12 cellular contexts compared by ENCODE assay signal in the genomic region with DNA sequence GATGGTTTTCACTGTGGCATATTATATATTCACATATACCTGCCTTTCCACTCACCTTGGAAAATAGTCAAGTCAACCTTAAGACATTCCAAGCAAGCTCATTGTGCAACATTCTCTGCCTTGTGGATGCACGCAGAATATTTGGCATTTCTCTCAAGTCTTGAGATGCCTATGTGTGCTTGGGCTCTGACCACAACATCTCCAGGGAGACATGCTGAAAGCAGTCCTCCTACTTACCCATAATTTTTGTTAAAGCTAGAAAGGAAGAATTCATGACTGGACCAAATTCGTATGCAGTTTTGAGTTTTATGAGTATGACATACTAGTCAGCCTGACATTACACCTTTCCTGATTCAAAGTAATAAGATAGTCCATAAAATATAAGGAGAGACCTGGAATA.
DNase-seq lines count a peak whose midpoint lies in the region; ATAC-seq and TF ChIP-seq lines count a peak whose summit lies in the region.
"Had no signal": no experiment of that assay in that cellular context is flagged by ENCODE, and none has a peak within 500 bp of the region (broad histone marks: within the 10 kb centered on the region; RNA-seq: fewer than 3 reads in every experiment).

No MANE protein-coding gene starts in this region.

- no peak overlapping the region for H3K27ac Mint-ChIP-seq in T-helper 17 cell
- H3K27ac Mint-ChIP-seq: CD14-positive monocyte had no signal

- no peak overlapping the region for H3K4me3 Mint-ChIP-seq in T-helper 17 cell
- H3K4me3 Mint-ChIP-seq: CD14-positive monocyte had no signal

- POLR2A ChIA-PET in BJ (lab: Charles Lee), result no interaction called here

- H3K9me3 ChIP-seq in T-helper 17 cell (ENCODE audit: control insufficient read depth, low read length, poor library complexity, severe bottlenecking), result no peaks in the 10 kb centered on the region
- H3K9me3 ChIP-seq: Caco-2 had no signal

- H3K27me3 Mint-ChIP-seq in T-helper 17 cell, result peaks cover 37% of the 10 kb centered on the region

- H3K4me3 ChIP-seq in BJ (ENCODE audit: low read depth, low read length) (no peak overlapping the region), epithelial cell of esophagus (ENCODE audit: low read length) (no peak overlapping the region)

- peak; percentile 10 for DNase-seq in BJ (ENCODE audit: low read depth)
- peak; percentile 44 for DNase-seq in M059J (ENCODE audit: low read depth)
- peak; percentile 83 for DNase-seq in epithelial cell of esophagus (ENCODE audit: low read depth)
- DNase-seq in stromal cell of bone marrow (ENCODE audit: low read depth), result peak; percentile 63
- DNase-seq in T-helper 17 cell, result no peak
- DNase-seq in H4 (ENCODE audit: low spot score), result no peak
- no peak for DNase-seq in NCI-H1436 treated with DMSO at 0.1 percent for 48 hours (lab: John Stamatoyannopoulos, UW)
- DNase-seq: Caco-2, NCI-H2107, NCI-H226, NCI-H526 had no signal

- H3K36me3 Mint-ChIP-seq in T-helper 17 cell (ENCODE audit: low read depth), result peaks cover 4% of the 10 kb centered on the region
- H3K36me3 Mint-ChIP-seq: CD14-positive monocyte had no signal

- TF ChIP-seq CTCF in BJ (IDR thresholded peaks at IDR 0.05; ENCODE audit: insufficient read depth, low read depth, low read length) (no peak), epithelial cell of esophagus (IDR thresholded peaks at IDR 0.05; ENCODE audit: insufficient read depth, low read depth, low read length, missing control alignments) (no peak)

- no peak for ATAC-seq in T-helper 17 cell

- no peaks in the 10 kb centered on the region for H3K36me3 ChIP-seq in BJ (ENCODE audit: control insufficient read depth, insufficient read depth, low read length)

- CTCF ChIA-PET in BJ (lab: Yijun Ruan, JAX), result interaction anchor here (0.6 kb wide), 2 partner anchors 14 to 376 kb away, joined by 3 read pairs; no protein-coding TSS in a partner anchor

- no peaks in the 10 kb centered on the region for H3K4me1 Mint-ChIP-seq in T-helper 17 cell
- H3K4me1 Mint-ChIP-seq: CD14-positive monocyte had no signal

- H3K27me3 ChIP-seq in BJ (ENCODE audit: control insufficient read depth, insufficient read depth, low read length), result no peaks in the 10 kb centered on the region

Comparison
In these comparisons a context has a peak if more than half of its experiments do, and no peak if none do; other contexts are left out.
1. DNase-seq: peak in BJ (single experiment), M059J (single experiment), epithelial cell of esophagus (single experiment) and stromal cell of bone marrow (single experiment); none in T-helper 17 cell (0 of 3), H4 (single experiment) and NCI-H1436 treated with DMSO at 0.1 percent for 48 hours (single experiment).